ENCODE assay signal across 11 cellular contexts in genomic region chr11:94131363-94132115, GRCh38. TPM values are rescaled to one million over a fixed set of nuclear protein-coding genes. Genes with fewer than 3 reads are reported as not detected.
A peak's percentile ranks its signal among the peaks of the same experiment; 100 is the strongest.
DNase-seq lines count a peak whose midpoint lies in the region; ATAC-seq and TF ChIP-seq lines count a peak whose summit lies in the region.
"Had no signal": no experiment of that assay in that cellular context is flagged by ENCODE, and none has a peak within 500 bp of the region (broad histone marks: within the 10 kb centered on the region; RNA-seq: fewer than 3 reads in every experiment).

No MANE protein-coding gene starts in this region.

- no peak overlapping the region for H3K9ac ChIP-seq in parathyroid adenoma

- no peak overlapping the region for H3K4me2 ChIP-seq in parathyroid adenoma (ENCODE audit: low read length)

- ATAC-seq in HG02938 (IDR thresholded peaks at IDR 0.05; ENCODE audit: unreplicated experiment), result no peak
- no peak for ATAC-seq in stimulated activated naive B cell treated with anti-CD40 and anti-IgM and Interleukin-4, amounts not matched to agents 10 μg/mL and 1 μg/mL and 100 μg/mL, for 72 hours (replicated peaks)

- H3K27me3 ChIP-seq in esophagus squamous epithelium (no peaks in the 10 kb centered on the region), parathyroid adenoma (ENCODE audit: control insufficient read depth, insufficient read depth, low read length) (no peaks in the 10 kb centered on the region)

- no peaks in the 10 kb centered on the region for H3K9me3 Mint-ChIP-seq in stimulated activated naive B cell treated with anti-CD40 and anti-IgM and Interleukin-4, amounts not matched to agents 10 μg/mL and 1 μg/mL and 100 μg/mL, for 72 hours
- H3K9me3 Mint-ChIP-seq: naive B cell had no signal

- no peaks in the 10 kb centered on the region for H3K79me2 ChIP-seq in parathyroid adenoma

- H2AFZ ChIP-seq in parathyroid adenoma, result no peak overlapping the region

- H3K27ac Mint-ChIP-seq in stimulated activated naive B cell treated with anti-CD40 and anti-IgM and Interleukin-4, amounts not matched to agents 10 μg/mL and 1 μg/mL and 100 μg/mL, for 72 hours, result no peak overlapping the region
- H3K27ac Mint-ChIP-seq: naive B cell had no signal

- TF ChIP-seq POLR2A in esophagus squamous epithelium (IDR thresholded peaks at IDR 0.05), result no peak

- H3K4me1 Mint-ChIP-seq in stimulated activated naive B cell treated with anti-CD40 and anti-IgM and Interleukin-4, amounts not matched to agents 10 μg/mL and 1 μg/mL and 100 μg/mL, for 72 hours, result peaks cover 44 to 55% of the 10 kb centered on the region in 2 donors

- no peaks in the 10 kb centered on the region for H3K36me3 ChIP-seq in esophagus squamous epithelium
- H3K36me3 ChIP-seq in parathyroid adenoma (ENCODE audit: control insufficient read depth, insufficient read depth, low read length), result no peaks in the 10 kb centered on the region

- H3K4me1 ChIP-seq in esophagus squamous epithelium (peaks cover 33 to 82% (median 54%) of the 10 kb centered on the region in 3 donors), parathyroid adenoma (peaks cover 7% of the 10 kb centered on the region)

- no peak overlapping the region for H3K4me3 Mint-ChIP-seq in stimulated activated naive B cell treated with anti-CD40 and anti-IgM and Interleukin-4, amounts not matched to agents 10 μg/mL and 1 μg/mL and 100 μg/mL, for 72 hours
- H3K4me3 Mint-ChIP-seq: naive B cell had no signal

- no peak for TF ChIP-seq CTCF in esophagus squamous epithelium (IDR thresholded peaks at IDR 0.05)
- no peak for TF ChIP-seq CTCF in parathyroid adenoma (IDR thresholded peaks at IDR 0.05)

- peak overlapping the region; percentile 90 to 98 (median 92) for H3K27ac ChIP-seq in esophagus squamous epithelium
- H3K27ac ChIP-seq in parathyroid adenoma, result peak overlapping the region; percentile 11

- WGBS in esophagus squamous epithelium, 2 donors, result 13 to 14% methylated on average over 1 of the region's 1 CpG

- no peaks in the 10 kb centered on the region for H3K27me3 Mint-ChIP-seq in stimulated activated naive B cell treated with anti-CD40 and anti-IgM and Interleukin-4, amounts not matched to agents 10 μg/mL and 1 μg/mL and 100 μg/mL, for 72 hours
- H3K27me3 Mint-ChIP-seq: naive B cell had no signal

- DNase-seq in EL (peak; percentile 66), OCI-M1 (lab: John Stamatoyannopoulos, UW) (peak; percentile 67), esophagus squamous epithelium (lab: John Stamatoyannopoulos, UW) (no peak), NOMO-1 treated with DMSO at 0.1 percent for 48 hours (lab: John Stamatoyannopoulos, UW; ENCODE audit: unreplicated experiment) (no peak)
- DNase-seq in activated CD4-positive, alpha-beta T cell treated with anti-CD3 and anti-CD28 coated beads, Interleukin-2, amount 50 U/mL, for 48 hours, result no peak
- DNase-seq in stimulated activated naive B cell treated with anti-CD40 and anti-IgM and Interleukin-4, amounts not matched to agents 10 μg/mL and 1 μg/mL and 100 μg/mL, for 72 hours, result no peak
- DNase-seq: cerebellar nuclear complex; naive B cell; stimulated activated CD8-positive, alpha-beta memory T cell treated with anti-CD3 and anti-CD28 coated beads, Interleukin-4, amount 100 ng/mL, for 48 hours had no signal

- no peaks in the 10 kb centered on the region for H3K9me3 ChIP-seq in esophagus squamous epithelium
- no peaks in the 10 kb centered on the region for H3K9me3 ChIP-seq in parathyroid adenoma (ENCODE audit: control insufficient read depth, low read length)

- H3K4me3 ChIP-seq in esophagus squamous epithelium (peak overlapping the region in 2 of 4 donors; percentile 7 to 87), parathyroid adenoma (ENCODE audit: low read depth, low read length) (no peak overlapping the region)

- intact Hi-C loops in esophagus squamous epithelium (cut with DNase I), result no loop called here

- peaks cover 6 to 7% of the 10 kb centered on the region in 2 donors for H3K36me3 Mint-ChIP-seq in stimulated activated naive B cell treated with anti-CD40 and anti-IgM and Interleukin-4, amounts not matched to agents 10 μg/mL and 1 μg/mL and 100 μg/mL, for 72 hours
- H3K36me3 Mint-ChIP-seq: naive B cell had no signal

RNA-seq across cellular contexts. Expression of gene PANX1, which starts 2.9 kb away (rescaled TPM):
- 10 to 100 TPM in 3 of 4 donors, 1 to 10 TPM in 1; 8.4 to 36.2 (median 17.4) TPM for total RNA-seq in esophagus squamous epithelium

Comparison
In these comparisons a context has a peak if more than half of its experiments do, and no peak if none do; other contexts are left out.
1. DNase-seq: peak in EL (single experiment) and OCI-M1 (single experiment); none in esophagus squamous epithelium (single experiment), activated CD4-positive, alpha-beta T cell treated with anti-CD3 and anti-CD28 coated beads, Interleukin-2, amount 50 U/mL, for 48 hours (0 of 2), NOMO-1 treated with DMSO at 0.1 percent for 48 hours (single experiment) and stimulated activated naive B cell treated with anti-CD40 and anti-IgM and Interleukin-4, amounts not matched to agents 10 μg/mL and 1 μg/mL and 100 μg/mL, for 72 hours (single experiment).